Comparison of ENCODE assay signal across 20 cellular contexts in the genomic region with DNA sequence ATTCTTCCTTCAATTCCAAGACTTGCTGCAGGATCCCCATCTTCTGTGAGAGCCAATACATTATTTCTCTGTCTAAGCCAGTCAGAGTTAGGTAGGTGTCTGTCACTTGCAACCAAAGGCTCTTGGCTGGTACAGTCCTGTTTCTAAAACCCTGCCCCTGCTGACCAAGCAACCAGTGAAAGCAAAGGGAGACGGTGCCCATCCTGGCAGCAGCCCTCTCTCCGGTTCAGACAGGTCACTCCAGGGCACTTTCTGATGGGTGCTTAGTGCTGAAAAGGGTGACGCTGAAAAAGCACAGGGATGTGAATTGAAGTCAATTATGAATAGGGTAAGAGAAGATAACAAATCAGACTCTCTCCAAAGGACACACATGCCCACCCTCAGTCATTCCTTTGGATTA.
"Had no signal": no experiment of that assay in that cellular context is flagged by ENCODE, and none has a peak within 500 bp of the region (broad histone marks: within the 10 kb centered on the region; RNA-seq: fewer than 3 reads in every experiment).

No MANE protein-coding gene starts in this region.

- ATAC-seq: effector memory CD8-positive, alpha-beta T cell; left lung; natural killer cell; stimulated activated effector memory CD8-positive, alpha-beta T cell treated with anti-CD3 and anti-CD28 coated beads, Interleukin-12 subunit alpha, Interleukin-12 subunit beta, amount 100 ng/mL, for 72 hours had no signal

- H3K4me1 ChIP-seq: left lung, parathyroid adenoma, sigmoid colon, vagina had no signal

- H3K27ac ChIP-seq: coronary artery, esophagus squamous epithelium, left lung, neutrophil, parathyroid adenoma, stomach, thyroid gland, vagina had no signal

- H3K27me3 ChIP-seq: esophagus squamous epithelium, left lung, neutrophil, sigmoid colon, stomach, thyroid gland, vagina had no signal

- H3K9me3 ChIP-seq: esophagus squamous epithelium, left lung, neutrophil, sigmoid colon, stomach, thyroid gland, vagina had no signal

- H3K4me3 ChIP-seq: coronary artery, esophagus squamous epithelium, left lung, lung, sigmoid colon, stomach, thyroid gland, vagina had no signal

- H3K36me3 ChIP-seq: esophagus squamous epithelium, left lung, neutrophil, sigmoid colon, stomach, thyroid gland, vagina had no signal

- DNase-seq: effector memory CD8-positive, alpha-beta T cell; erythroblast; esophagus squamous epithelium; foreskin melanocyte; glutamatergic neuron; left lung; natural killer cell; sigmoid colon; stimulated activated CD4-positive, alpha-beta T cell treated with anti-CD3 and anti-CD28 coated beads, Interleukin-2, amount 100 ng/mL, for 24 hours; stimulated activated CD4-positive, alpha-beta T cell treated with anti-CD3 and anti-CD28 coated beads, Interleukin-4, amount 100 ng/mL, for 24 hours; stimulated activated naive CD4-positive, alpha-beta T cell treated with Interleukin-2 at 50 U/mL for 16 hours; stomach; trophoblast cell had no signal
